Comparison of ENCODE assay signal across 1 cellular context in genomic region chr18:76688724-76689472, GRCh38.
TF ChIP-seq lines count a peak whose summit lies in the region.

No MANE protein-coding gene starts in this region.

TF ChIP-seq in H1, 55 proteins besides CTCF, POLR2A, EP300 and RAD21 (continued from another document):
- TF ChIP-seq CHD7 (IDR thresholded peaks at IDR 0.05; ENCODE audit: insufficient replicate concordance, low read length) (no peak), KDM1A (IDR thresholded peaks at IDR 0.05; ENCODE audit: borderline replicate concordance, low read length) (no peak), JUND (IDR thresholded peaks at IDR 0.05; ENCODE audit: low read length) (no peak), RFX5 (IDR thresholded peaks at IDR 0.05; ENCODE audit: borderline replicate concordance, low read depth, low read length) (no peak), MAX (IDR thresholded peaks at IDR 0.05) (no peak)
